Comparison of ENCODE assay signal across 20 cellular contexts in the genomic region with DNA sequence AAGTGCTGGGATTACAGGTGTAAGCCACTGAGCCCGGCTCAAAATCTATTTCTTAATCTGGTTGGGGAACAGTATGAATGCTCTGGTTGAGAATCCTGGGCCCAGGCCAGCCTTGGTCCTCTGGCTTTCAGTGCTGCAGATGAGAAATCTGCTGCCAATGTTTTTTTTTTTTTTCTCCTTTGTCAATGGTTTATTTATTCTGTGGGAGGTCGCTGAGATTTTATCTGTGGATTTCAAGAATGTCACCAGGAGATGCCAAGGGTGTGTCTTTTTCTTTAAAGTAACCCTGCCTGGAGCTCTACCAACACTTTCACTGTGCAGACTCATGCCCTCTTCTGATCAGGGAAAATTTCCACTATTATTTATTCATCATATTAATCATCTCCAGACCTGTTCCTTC. TPM values are rescaled to one million over a fixed set of nuclear protein-coding genes. Genes with fewer than 3 reads are reported as not detected.
DNase-seq lines count a peak whose midpoint lies in the region; TF ChIP-seq lines count a peak whose summit lies in the region.
"Had no signal": no experiment of that assay in that cellular context is flagged by ENCODE, and none has a peak within 500 bp of the region (broad histone marks: within the 10 kb centered on the region; RNA-seq: fewer than 3 reads in every experiment).

No MANE protein-coding gene starts in this region.

- H3K27me3 ChIP-seq in GM23248 (replicated peaks; ENCODE audit: insufficient read depth) (no peaks in the 10 kb centered on the region), PC-9 (ENCODE audit: insufficient read depth, low read depth) (no peaks in the 10 kb centered on the region), thyroid gland (no peaks in the 10 kb centered on the region)
- H3K27me3 ChIP-seq: body of pancreas, left lung had no signal

- H2AFZ ChIP-seq in GM23248 (no peak overlapping the region), PC-9 (no peak overlapping the region)

- H4K20me1 ChIP-seq in GM23248 (ENCODE audit: insufficient read depth) (no peaks in the 10 kb centered on the region), PC-9 (ENCODE audit: insufficient read depth) (no peaks in the 10 kb centered on the region)

- H3K9ac ChIP-seq in GM23248: no peak overlapping the region
- H3K9ac ChIP-seq: SK-N-SH had no signal

- H3F3A ChIP-seq in GM23248 (ENCODE audit: insufficient read depth) (no peaks in the 10 kb centered on the region), PC-9 (ENCODE audit: insufficient read depth, low read depth) (peaks cover 11% of the 10 kb centered on the region; the same call in 1 of the 2 replicates)

- H3K9me2 ChIP-seq in GM23248 (ENCODE audit: insufficient read depth) (no peaks in the 10 kb centered on the region), PC-9 (ENCODE audit: insufficient read depth) (no peaks in the 10 kb centered on the region)
- H3K9me2 ChIP-seq: SK-N-SH had no signal

- no peak for TF ChIP-seq POLR2A in thyroid gland (IDR thresholded peaks at IDR 0.05)

- no TSS peak for BruUV-seq in PC-9 (replicated peaks; lab: Mats Ljungman, UMichigan)

- POLR2A ChIA-PET in PC-9 (lab: Charles Lee; ENCODE audit: unreplicated experiment): no interaction called here

- no peaks in the 10 kb centered on the region for H3K9me3 ChIP-seq in GM23248 (ENCODE audit: low read depth)
- no peaks in the 10 kb centered on the region for H3K9me3 ChIP-seq in PC-9 (ENCODE audit: insufficient read depth, low read depth)
- H3K9me3 ChIP-seq in thyroid gland: no peaks in the 10 kb centered on the region
- H3K9me3 ChIP-seq: BE2C, body of pancreas, left lung, mucosa of descending colon, SK-N-SH, thoracic aorta had no signal

- H3K36me3 ChIP-seq in GM23248 (ENCODE audit: low read depth) (no peaks in the 10 kb centered on the region), PC-9 (ENCODE audit: low read depth) (no peaks in the 10 kb centered on the region), thyroid gland (no peaks in the 10 kb centered on the region)
- H3K36me3 ChIP-seq: BE2C, left lung, thoracic aorta had no signal

- H3K79me2 ChIP-seq in GM23248 (ENCODE audit: insufficient read depth) (no peaks in the 10 kb centered on the region), PC-9 (ENCODE audit: low read depth) (no peaks in the 10 kb centered on the region)

- DNase-seq in GM23248 (peak; percentile 28), PC-9 (peak in 1 of 2 experiments; percentile 83), fibroblast of the aortic adventitia (ENCODE audit: low read depth) (peak; percentile 61), thyroid gland (peak in 1 of 2 donors; percentile 57), NK-92 (lab: John Stamatoyannopoulos, UW; ENCODE audit: unreplicated experiment) (no peak)
- DNase-seq in effector CD8-positive, alpha-beta T cell (lab: John Stamatoyannopoulos, UW): no peak
- DNase-seq in activated CD8-positive, alpha-beta memory T cell treated with anti-CD3 and anti-CD28 coated beads, Interleukin-2, amount 50 U/mL, for 48 hours: no peak
- DNase-seq: activated CD4-positive, CD25-positive, alpha-beta regulatory T cell; activated CD8-positive, alpha-beta memory T cell treated with anti-CD3 and anti-CD28 coated beads for 24 hours; activated naive CD8-positive, alpha-beta T cell treated with anti-CD3 and anti-CD28 coated beads, Interleukin-2, amount 10 ng/mL, durations not matched to agents 7 days and 5 days; GOT3; NCI-H1436; NCI-H2171; retina had no signal

- no peak overlapping the region for H3K4me3 ChIP-seq in GM23248
- H3K4me3 ChIP-seq in PC-9: no peak overlapping the region
- H3K4me3 ChIP-seq in fibroblast of the aortic adventitia (ENCODE audit: low read depth, low read length): no peak overlapping the region
- H3K4me3 ChIP-seq in thyroid gland (replicated peaks in 1 of 3): no peak overlapping the region
- H3K4me3 ChIP-seq: body of pancreas, left lung, mucosa of descending colon, thoracic aorta had no signal

- intact Hi-C loops in PC-9 (cut with micrococcal nuclease; ENCODE audit: unreplicated experiment): no loop called here
- intact Hi-C loops in thyroid gland (cut with DNase I): no loop called here

- CTCF ChIA-PET in PC-9 (lab: Charles Lee): interaction anchor here (0.6 kb wide), 1 partner anchor 33 kb away, joined by 5 read pairs; no protein-coding TSS in a partner anchor

- H3K4me1 ChIP-seq in GM23248 (ENCODE audit: insufficient read depth): peaks cover 2% of the 10 kb centered on the region; the same call in 1 of the 2 replicates
- H3K4me1 ChIP-seq in PC-9 (replicated peaks; ENCODE audit: insufficient read depth): peaks cover 5% of the 10 kb centered on the region; the same call in 1 of the 2 replicates
- peaks cover 61 to 71% of the 10 kb centered on the region in 2 donors for H3K4me1 ChIP-seq in thyroid gland
- H3K4me1 ChIP-seq: BE2C had no signal

- H3K27ac ChIP-seq in GM23248 (no peak overlapping the region), PC-9 (no peak overlapping the region), thyroid gland (peak overlapping the region; percentile 69 to 97 (median 84))
- H3K27ac ChIP-seq: thoracic aorta had no signal

- H3K4me2 ChIP-seq in GM23248 (ENCODE audit: unreplicated experiment) (no peak overlapping the region), PC-9 (peak overlapping the region; percentile 23; the same call in 1 of the 2 replicates)
- H3K4me2 ChIP-seq: SK-N-SH had no signal

- in situ Hi-C loops in GM23248 (cut with MboI): no loop called here

- 0 to 6% methylated on average over 2 of the region's 2 CpGs for WGBS in GM23248 (ENCODE audit: low coverage in 1 of 2, low lambda C conversion rate in 2 of 2, missing lambda C conversion rate in 2 of 2), 2 experiments
- 24 to 32% methylated on average over 2 of the region's 2 CpGs for WGBS in thyroid gland, 2 donors

- TF ChIP-seq CTCF in PC-9 (conservative IDR thresholded peaks at IDR 0.05) (no peak), fibroblast of the aortic adventitia (IDR thresholded peaks at IDR 0.05; ENCODE audit: insufficient read depth, low read length) (no peak), thyroid gland (IDR thresholded peaks at IDR 0.05) (no peak)

RNA-seq across cellular contexts. Expression of a gene that starts 3.6 kb away (rescaled TPM):
- total RNA-seq in GM23248 (2014; rRNA removed; shearing (Covaris generic)): 11.8 and 12.0 TPM in 2 replicates
- 5.5 TPM in 2 replicates for polyA plus RNA-seq in GM23248 (2016; fragmentation: Nextera tagmentation; extraction: Ambion mirVana)
- total RNA-seq in PC-9 (2021): 6.9 and 11.8 TPM in 2 replicates
- 10.4 and 11.5 TPM in 2 replicates for total RNA-seq in fibroblast of the aortic adventitia (ENCODE audit: low replicate concordance)
- total RNA-seq in thyroid gland: 100 to 1,000 TPM; 354 to 606 (median 433) TPM

RNA-seq across cellular contexts. Expression of a gene that starts 20.5 kb away (rescaled TPM):
- total RNA-seq in GM23248 (2014; rRNA removed; shearing (Covaris generic)): not detected in 2 replicates
- polyA plus RNA-seq in GM23248 (2016; fragmentation: Nextera tagmentation; extraction: Ambion mirVana): not detected in 2 replicates
- not detected in 2 replicates for total RNA-seq in PC-9 (2021)
- total RNA-seq in fibroblast of the aortic adventitia (ENCODE audit: low replicate concordance): not detected in 2 replicates
- not detected for total RNA-seq in thyroid gland
- total RNA-seq: activated naive CD8-positive, alpha-beta T cell treated with anti-CD3 and anti-CD28 coated beads, Interleukin-2, amount 10 ng/mL, durations not matched to agents 7 days and 5 days; body of pancreas; left lung; thoracic aorta had no signal
- polyA plus RNA-seq: SK-N-SH had no signal

Comparison
In these comparisons a context has a peak if more than half of its experiments do, and no peak if none do; other contexts are left out.
1. DNase-seq: peak in GM23248 (single experiment) and fibroblast of the aortic adventitia (single experiment); none in effector CD8-positive, alpha-beta T cell (single experiment), NK-92 (single experiment) and activated CD8-positive, alpha-beta memory T cell treated with anti-CD3 and anti-CD28 coated beads, Interleukin-2, amount 50 U/mL, for 48 hours (single experiment).
2. H3K27ac ChIP-seq: peak in thyroid gland (3 of 3); none in GM23248 (single experiment) and PC-9 (single experiment).
3. RNA of a gene that starts 3.6 kb away (total RNA-seq): 354 to 606 TPM in thyroid gland; 11.8 to 12.0 TPM in GM23248, 10.4 to 11.5 TPM in fibroblast of the aortic adventitia and 6.9 to 11.8 TPM in PC-9; every median in the first group is over 10 times any median in the second.